Comparison of ENCODE assay signal across 22 cellular contexts in genomic region chr20:62378215-62378614, GRCh38. TPM values are rescaled to one million over a fixed set of nuclear protein-coding genes. Genes with fewer than 3 reads are reported as not detected.
DNase-seq lines count a peak whose midpoint lies in the region; ATAC-seq and TF ChIP-seq lines count a peak whose summit lies in the region.
"Had no signal": no experiment of that assay in that cellular context is flagged by ENCODE, and none has a peak within 500 bp of the region (broad histone marks: within the 10 kb centered on the region; RNA-seq: fewer than 3 reads in every experiment).

No MANE protein-coding gene starts in this region.

- DNase-seq in left ventricle myocardium inferior: no peak
- DNase-seq in Right ventricle myocardium superior: no peak
- DNase-seq in vagina (ENCODE audit: extremely low spot score in 2 of 2): no peak
- no peak for DNase-seq in NCI-H446 treated with DMSO at 0.1 percent for 48 hours (lab: John Stamatoyannopoulos, UW)
- DNase-seq in activated T-helper 2 cell treated with anti-CD3 and anti-CD28 coated beads, Interferon-gamma antibody, Interleukin-2, Interleukin-4, amounts not matched to agents 10 μg/mL and 5 μg/mL and 100 μg/mL, durations not matched to agents 14 hours and 24 hours and 36 hours (ENCODE audit: low spot score): no peak
- DNase-seq in stimulated activated CD4-positive, alpha-beta T cell treated with anti-CD3 and anti-CD28 coated beads, Interleukin-4, amount 100 ng/mL, for 4 hours: no peak
- DNase-seq: activated CD4-positive, CD25-positive, alpha-beta regulatory T cell; activated naive CD4-positive, alpha-beta T cell treated with anti-CD3 and anti-CD28 coated beads, Interleukin-2, amount 50 U/mL, for 16 hours; Calu3; glutamatergic neuron; GOT3; left colon; naive B cell; NCI-H1436 treated with DMSO at 0.1 percent for 48 hours; NCI-H510A; stimulated activated CD4-positive, alpha-beta T cell treated with anti-CD3 and anti-CD28 coated beads, Interleukin-1b, Interleukin-23, amount 100 ng/mL, for 48 hours; stimulated activated CD8-positive, alpha-beta memory T cell treated with anti-CD3 and anti-CD28 coated beads, Interleukin-4, amount 100 ng/mL, for 48 hours; uterus had no signal

- peaks cover 5% of the 10 kb centered on the region for H3K9me3 Mint-ChIP-seq in activated T-helper 2 cell treated with anti-CD3 and anti-CD28 coated beads, Interferon-gamma antibody, Interleukin-2, Interleukin-4, amounts not matched to agents 10 μg/mL and 5 μg/mL and 100 μg/mL, durations not matched to agents 14 hours and 24 hours and 36 hours

- H3K27ac ChIP-seq in left ventricle myocardium inferior (replicated peaks) (peak overlapping the region; percentile 86), cingulate gyrus (ENCODE audit: low read depth, low read length) (peak overlapping the region; percentile 39), muscle layer of colon (ENCODE audit: low read depth, low read length) (peak overlapping the region; percentile 88), vagina (peak overlapping the region; percentile 62)
- H3K27ac ChIP-seq: uterus had no signal

- TF ChIP-seq CTCF in left ventricle myocardium inferior (IDR thresholded peaks at IDR 0.05; ENCODE audit: borderline replicate concordance): no peak
- no peak for TF ChIP-seq CTCF in vagina (IDR thresholded peaks at IDR 0.05)

- no peaks in the 10 kb centered on the region for H3K27me3 Mint-ChIP-seq in activated T-helper 2 cell treated with anti-CD3 and anti-CD28 coated beads, Interferon-gamma antibody, Interleukin-2, Interleukin-4, amounts not matched to agents 10 μg/mL and 5 μg/mL and 100 μg/mL, durations not matched to agents 14 hours and 24 hours and 36 hours (ENCODE audit: low read depth)

- no peak overlapping the region for H3K4me3 ChIP-seq in left ventricle myocardium inferior
- peak overlapping the region in 1 of 2 donors; percentile 14 for H3K4me3 ChIP-seq in muscle layer of colon (ENCODE audit: low read depth in 1 of 2, low read length in 2 of 2)
- H3K4me3 ChIP-seq in vagina: no peak overlapping the region
- H3K4me3 ChIP-seq: uterus had no signal

- no peak overlapping the region for H3K27ac Mint-ChIP-seq in activated T-helper 2 cell treated with anti-CD3 and anti-CD28 coated beads, Interferon-gamma antibody, Interleukin-2, Interleukin-4, amounts not matched to agents 10 μg/mL and 5 μg/mL and 100 μg/mL, durations not matched to agents 14 hours and 24 hours and 36 hours

- intact Hi-C loops in left ventricle myocardium inferior (cut with micrococcal nuclease) (no loop called here), Right ventricle myocardium superior (cut with DNase I) (no loop called here), vagina (cut with DNase I) (no loop called here)
- intact Hi-C loops in activated T-helper 2 cell treated with anti-CD3 and anti-CD28 coated beads, Interferon-gamma antibody, Interleukin-2, Interleukin-4, amounts not matched to agents 10 μg/mL and 5 μg/mL and 100 μg/mL, durations not matched to agents 14 hours and 24 hours and 36 hours (cut with micrococcal nuclease): no loop called here

- ATAC-seq in Right ventricle myocardium superior (ENCODE audit: poor library complexity): no peak
- ATAC-seq: left colon had no signal

- no peaks in the 10 kb centered on the region for H3K36me3 ChIP-seq in left ventricle myocardium inferior
- H3K36me3 ChIP-seq in muscle layer of colon (ENCODE audit: insufficient read depth, low read length): no peaks in the 10 kb centered on the region
- H3K36me3 ChIP-seq in vagina: no peaks in the 10 kb centered on the region
- H3K36me3 ChIP-seq: uterus had no signal

- no peak overlapping the region for H3K4me3 Mint-ChIP-seq in activated T-helper 2 cell treated with anti-CD3 and anti-CD28 coated beads, Interferon-gamma antibody, Interleukin-2, Interleukin-4, amounts not matched to agents 10 μg/mL and 5 μg/mL and 100 μg/mL, durations not matched to agents 14 hours and 24 hours and 36 hours (ENCODE audit: low read depth)
- H3K4me3 Mint-ChIP-seq: naive B cell had no signal

- H3K9me3 ChIP-seq in left ventricle myocardium inferior (replicated peaks) (no peaks in the 10 kb centered on the region), muscle layer of colon (ENCODE audit: low read length) (no peaks in the 10 kb centered on the region), vagina (no peaks in the 10 kb centered on the region)
- H3K9me3 ChIP-seq: uterus had no signal

- no peak for TF ChIP-seq POLR2A in vagina (IDR thresholded peaks at IDR 0.05)

- H3K27me3 ChIP-seq in left ventricle myocardium inferior (ENCODE audit: low read depth) (no peaks in the 10 kb centered on the region), muscle layer of colon (ENCODE audit: control insufficient read depth in 1 of 2, insufficient read depth in 2 of 2, low read length in 2 of 2) (no peaks in the 10 kb centered on the region), vagina (no peaks in the 10 kb centered on the region)
- H3K27me3 ChIP-seq: uterus had no signal

- H3K9ac ChIP-seq in muscle layer of colon (ENCODE audit: low read length): no peak overlapping the region

- peaks cover 8% of the 10 kb centered on the region for H3K4me1 Mint-ChIP-seq in activated T-helper 2 cell treated with anti-CD3 and anti-CD28 coated beads, Interferon-gamma antibody, Interleukin-2, Interleukin-4, amounts not matched to agents 10 μg/mL and 5 μg/mL and 100 μg/mL, durations not matched to agents 14 hours and 24 hours and 36 hours (ENCODE audit: low read depth)

- peaks cover 12% of the 10 kb centered on the region for H3K36me3 Mint-ChIP-seq in activated T-helper 2 cell treated with anti-CD3 and anti-CD28 coated beads, Interferon-gamma antibody, Interleukin-2, Interleukin-4, amounts not matched to agents 10 μg/mL and 5 μg/mL and 100 μg/mL, durations not matched to agents 14 hours and 24 hours and 36 hours (ENCODE audit: low read depth)

- H3K4me1 ChIP-seq in left ventricle myocardium inferior (peaks cover 72% of the 10 kb centered on the region), muscle layer of colon (ENCODE audit: insufficient read depth, low read length) (peaks cover 61% of the 10 kb centered on the region), vagina (peaks cover 77% of the 10 kb centered on the region)

RNA-seq across cellular contexts. Expression of gene RPS21, which starts 8.7 kb away (rescaled TPM):
- total RNA-seq in left ventricle myocardium inferior (661 TPM), Right ventricle myocardium superior (732 TPM), vagina (1,935 TPM)
- total RNA-seq in activated T-helper 2 cell treated with anti-CD3 and anti-CD28 coated beads, Interferon-gamma antibody, Interleukin-2, Interleukin-4, amounts not matched to agents 10 μg/mL and 5 μg/mL and 100 μg/mL, durations not matched to agents 14 hours and 24 hours and 36 hours: 2,020 and 2,085 TPM in 2 replicates

RNA-seq across cellular contexts. Expression of gene LAMA5, which starts 11.1 kb away (rescaled TPM):
- total RNA-seq in left ventricle myocardium inferior: 70.9 TPM
- 79.6 TPM for total RNA-seq in Right ventricle myocardium superior
- 150 TPM for total RNA-seq in vagina
- 3.1 and 3.9 TPM in 2 replicates for total RNA-seq in activated T-helper 2 cell treated with anti-CD3 and anti-CD28 coated beads, Interferon-gamma antibody, Interleukin-2, Interleukin-4, amounts not matched to agents 10 μg/mL and 5 μg/mL and 100 μg/mL, durations not matched to agents 14 hours and 24 hours and 36 hours

RNA-seq across cellular contexts. Expression of gene CABLES2, which starts 28.9 kb away (rescaled TPM):
- total RNA-seq in left ventricle myocardium inferior (12.0 TPM), Right ventricle myocardium superior (15.0 TPM), vagina (1.5 TPM)
- 12.5 and 12.6 TPM in 2 replicates for total RNA-seq in activated T-helper 2 cell treated with anti-CD3 and anti-CD28 coated beads, Interferon-gamma antibody, Interleukin-2, Interleukin-4, amounts not matched to agents 10 μg/mL and 5 μg/mL and 100 μg/mL, durations not matched to agents 14 hours and 24 hours and 36 hours

RNA-seq across cellular contexts. Expression of gene RBBP8NL, which starts 49.1 kb away (rescaled TPM):
- total RNA-seq in left ventricle myocardium inferior: not detected
- not detected for total RNA-seq in Right ventricle myocardium superior
- 1.7 TPM for total RNA-seq in vagina
- not detected in 2 replicates for total RNA-seq in activated T-helper 2 cell treated with anti-CD3 and anti-CD28 coated beads, Interferon-gamma antibody, Interleukin-2, Interleukin-4, amounts not matched to agents 10 μg/mL and 5 μg/mL and 100 μg/mL, durations not matched to agents 14 hours and 24 hours and 36 hours
- total RNA-seq: LHCN-M2, pulmonary artery endothelial cell had no signal

Comparison
In these comparisons a context has a peak if more than half of its experiments do, and no peak if none do; other contexts are left out.
1. RNA of gene LAMA5, which starts 11.1 kb away (total RNA-seq): 150 TPM in vagina (single experiment), 79.6 TPM in Right ventricle myocardium superior (single experiment) and 70.9 TPM in left ventricle myocardium inferior (single experiment); 3.1 to 3.9 TPM in activated T-helper 2 cell treated with anti-CD3 and anti-CD28 coated beads, Interferon-gamma antibody, Interleukin-2, Interleukin-4, amounts not matched to agents 10 μg/mL and 5 μg/mL and 100 μg/mL, durations not matched to agents 14 hours and 24 hours and 36 hours; every median in the first group is over 10 times any median in the second.
2. Peak in every context shown above with its lines, with median percentiles within 50 percentile points of each other: H3K27ac ChIP-seq.